8 cellular contexts compared by ENCODE assay signal in the genomic region with DNA sequence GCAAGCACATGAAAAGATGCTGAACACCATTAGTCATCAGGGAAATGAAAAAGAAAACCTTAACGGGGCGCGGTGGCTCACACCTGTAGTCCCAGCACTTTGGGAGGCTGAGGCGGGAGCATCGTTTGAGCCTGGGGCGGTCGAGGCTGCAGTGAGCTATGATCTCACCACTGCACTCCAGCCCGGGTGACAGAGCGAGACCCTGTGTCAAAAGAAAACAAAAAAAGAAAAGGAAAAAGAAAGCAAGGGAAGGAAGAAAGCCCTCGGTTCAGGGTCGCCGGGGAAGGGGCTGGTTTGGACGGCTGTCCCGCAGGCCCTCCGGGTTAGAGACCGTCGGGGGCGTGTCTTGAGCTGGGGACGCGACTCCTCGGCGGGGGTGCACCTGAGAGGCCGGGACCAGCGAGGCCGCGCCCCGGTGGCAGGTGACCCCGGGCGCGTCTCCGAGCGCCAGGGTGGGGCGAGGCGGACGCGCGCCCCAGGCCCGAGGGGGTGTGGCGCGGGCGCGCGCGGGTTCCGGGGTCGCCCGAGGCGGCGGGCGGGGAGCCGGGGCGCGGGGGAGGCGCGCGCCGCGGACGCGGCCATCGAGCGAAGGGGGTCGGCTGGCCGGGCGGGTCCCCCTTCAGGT. TPM values are rescaled to one million over a fixed set of nuclear protein-coding genes. Genes with fewer than 3 reads are reported as not detected.
DNase-seq lines count a peak whose midpoint lies in the region; ATAC-seq and TF ChIP-seq lines count a peak whose summit lies in the region.

No MANE protein-coding gene starts in this region.

- ATAC-seq in GM19351 (IDR thresholded peaks at IDR 0.05; ENCODE audit: unreplicated experiment) = peak; percentile 62
- ATAC-seq in HG03565 (IDR thresholded peaks at IDR 0.05; ENCODE audit: unreplicated experiment) = peak; percentile 44

- POLR2A ChIA-PET in MCF 10A (lab: Yijun Ruan, JAX) = interaction anchor here (0.6 to 1.9 kb wide), 9 partner anchors 11 to 89 kb away, joined by 3 to 7 read pairs (median 3); partner anchors contain the start of genes FAM50A, LAGE3 and SLC10A3

- DNase-seq in CD14-positive monocyte (ENCODE audit: low spot score) = no peak
- DNase-seq in SK-N-MC (ENCODE audit: low read depth, low spot score) = no peak
- peak; percentile 25 for DNase-seq in MCF 10A (ENCODE audit: unreplicated experiment)
- DNase-seq in left kidney (ENCODE audit: low read depth, low spot score) = peak; percentile 71
- DNase-seq in stimulated activated CD8-positive, alpha-beta memory T cell treated with anti-CD3 and anti-CD28 coated beads, Interleukin-12 subunit alpha, Interleukin-12 subunit beta, amount 100 ng/mL, for 4 hours (ENCODE audit: low read depth) = peak; percentile 39
- DNase-seq in cerebellar cortex (ENCODE audit: low spot score) = no peak

- H3K36me3 ChIP-seq in SK-N-MC (ENCODE audit: insufficient read depth, low read length) = no peaks in the 10 kb centered on the region; the same call in 1 of the 2 replicates

- no peak overlapping the region for H3K27ac ChIP-seq in SK-N-MC

- H3K9ac ChIP-seq in SK-N-MC (ENCODE audit: insufficient read length) = no peak overlapping the region

- intact Hi-C loops in CD14-positive monocyte (cut with micrococcal nuclease) = no loop called here
- intact Hi-C loops in MCF 10A (cut with micrococcal nuclease) = no loop called here

- CTCF ChIA-PET in MCF 10A (lab: Yijun Ruan, JAX) = no interaction called here

- H3K4me1 Mint-ChIP-seq in CD14-positive monocyte (peaks cover 12% of the 10 kb centered on the region), MCF 10A (ENCODE audit: insufficient read depth, unreplicated experiment) (peaks cover 10% of the 10 kb centered on the region)

- peak overlapping the region; percentile 77 for H3K4me3 ChIP-seq in SK-N-MC

- no peak for TF ChIP-seq CTCF in CD14-positive monocyte (IDR thresholded peaks at IDR 0.05)
- no peak for TF ChIP-seq CTCF in MCF 10A (IDR thresholded peaks at IDR 0.05; ENCODE audit: unreplicated experiment)

- H3K27ac Mint-ChIP-seq in CD14-positive monocyte (peak overlapping the region in 4 of 7 donors; percentile 54 to 87 (median 82)), MCF 10A (ENCODE audit: low read depth, unreplicated experiment) (peak overlapping the region; percentile 20)

- H3K9me3 ChIP-seq in SK-N-MC (ENCODE audit: low read depth, low read length) = no peaks in the 10 kb centered on the region

- H3K27me3 Mint-ChIP-seq in CD14-positive monocyte (ENCODE audit: low read depth in 3 of 3) (peaks cover 11 to 29% (median 23%) of the 10 kb centered on the region in 3 donors), MCF 10A (ENCODE audit: insufficient read depth, unreplicated experiment) (peaks cover 30% of the 10 kb centered on the region)

- BruUV-seq in MCF 10A (replicated peaks; lab: Mats Ljungman, UMichigan) = no TSS peak

- H3K4me3 Mint-ChIP-seq in CD14-positive monocyte = peak overlapping the region; percentile 86 to 97
- peak overlapping the region; percentile 84 for H3K4me3 Mint-ChIP-seq in MCF 10A (ENCODE audit: unreplicated experiment)

- H3K9me3 Mint-ChIP-seq in CD14-positive monocyte = peaks cover 0 to 16% (median 4%) of the 10 kb centered on the region in 7 donors
- H3K9me3 Mint-ChIP-seq in MCF 10A (ENCODE audit: unreplicated experiment) = no peaks in the 10 kb centered on the region

- H3K36me3 Mint-ChIP-seq in CD14-positive monocyte (peaks cover 9 to 10% of the 10 kb centered on the region in 2 donors), MCF 10A (ENCODE audit: insufficient read depth, unreplicated experiment) (peaks cover 11% of the 10 kb centered on the region)

RNA-seq across cellular contexts. Expression of gene PLXNA3, which starts 0.5 kb away (rescaled TPM):
- under 1 TPM in 1 of 2 donors, not detected in 1; 0.02 TPM for polyA plus RNA-seq in CD14-positive monocyte
- total RNA-seq in MCF 10A (2022) = 47.6 and 48.0 TPM in 2 replicates

RNA-seq across cellular contexts. Expression of gene FAM50A, which starts 13.7 kb away (rescaled TPM):
- polyA plus RNA-seq in CD14-positive monocyte = 10 to 100 TPM; 23.9 to 46.4 TPM
- 62.1 and 88.7 TPM in 2 replicates for total RNA-seq in MCF 10A (2022)

RNA-seq across cellular contexts. Expression of gene GDI1, which starts 20.6 kb away (rescaled TPM):
- polyA plus RNA-seq in CD14-positive monocyte = 10 to 100 TPM; 15.8 to 21.3 TPM
- 89.9 and 121 TPM in 2 replicates for total RNA-seq in MCF 10A (2022)

RNA-seq across cellular contexts. Expression of gene LAGE3, which starts 21.5 kb away (rescaled TPM):
- polyA plus RNA-seq in CD14-positive monocyte = 10 to 100 TPM; 18.6 to 30.9 TPM
- 17.8 and 21.1 TPM in 2 replicates for total RNA-seq in MCF 10A (2022)

RNA-seq across cellular contexts. Expression of gene UBL4A, which starts 28.8 kb away (rescaled TPM):
- 10 to 100 TPM; 27.9 to 28.1 TPM for polyA plus RNA-seq in CD14-positive monocyte
- total RNA-seq in MCF 10A (2022) = 26.7 and 27.9 TPM in 2 replicates

Comparison
In these comparisons a context has a peak if more than half of its experiments do, and no peak if none do; other contexts are left out.
1. DNase-seq: peak in MCF 10A (single experiment), left kidney (single experiment) and stimulated activated CD8-positive, alpha-beta memory T cell treated with anti-CD3 and anti-CD28 coated beads, Interleukin-12 subunit alpha, Interleukin-12 subunit beta, amount 100 ng/mL, for 4 hours (single experiment); none in CD14-positive monocyte (single experiment), SK-N-MC (single experiment) and cerebellar cortex (single experiment).